Comparison of ENCODE assay signal across 32 cellular contexts in the genomic region with DNA sequence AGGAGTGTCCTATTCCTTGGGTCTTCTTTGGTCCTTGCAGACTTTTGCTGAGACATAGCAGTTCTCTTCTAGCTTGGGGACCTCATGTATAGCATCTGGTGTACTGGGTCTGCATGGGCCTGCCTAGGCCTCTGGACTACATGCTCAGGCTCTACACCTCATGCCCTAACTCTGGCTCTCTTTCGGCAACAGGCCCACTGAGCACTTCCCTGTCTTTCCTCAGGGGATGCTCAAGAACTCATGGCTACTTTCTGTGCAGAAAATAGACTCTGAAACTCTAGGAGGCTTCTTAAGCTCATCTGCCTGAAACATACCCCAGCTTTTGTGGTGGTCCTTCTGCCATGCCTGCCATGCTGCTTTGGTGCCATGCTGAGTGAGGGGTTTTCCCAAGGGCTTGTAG.
"Had no signal": no experiment of that assay in that cellular context is flagged by ENCODE, and none has a peak within 500 bp of the region (broad histone marks: within the 10 kb centered on the region; RNA-seq: fewer than 3 reads in every experiment).

No MANE protein-coding gene starts in this region.

- H3K9me3 Mint-ChIP-seq: activated CD4-positive, alpha-beta memory T cell treated with anti-CD3 and anti-CD28 coated beads for 36 hours; activated CD4-positive, alpha-beta T cell treated with anti-CD3 and anti-CD28 coated beads, Interleukin-2, amount 10 ng/mL, durations not matched to agents 24 days and 14 days; activated T-cell treated with anti-CD3 and anti-CD28 coated beads, Interleukin-2, amount 50 U/mL, for 24 hours; activated T-cell treated with anti-CD3 and anti-CD28 coated beads, Interleukin-2, amount 50 U/mL, for 72 hours; effector memory CD8-positive, alpha-beta T cell; T-helper 2 cell treated with Interferon-gamma antibody and Interleukin-4, amounts not matched to agents 5 μg/mL and 100 μg/mL, for 36 hours had no signal

- H3K27ac Mint-ChIP-seq: activated CD4-positive, alpha-beta memory T cell treated with anti-CD3 and anti-CD28 coated beads for 36 hours; activated CD4-positive, alpha-beta T cell treated with anti-CD3 and anti-CD28 coated beads for 36 hours; activated CD4-positive, alpha-beta T cell treated with anti-CD3 and anti-CD28 coated beads, Interleukin-2, amount 10 ng/mL, durations not matched to agents 24 days and 14 days; activated CD8-positive, alpha-beta memory T cell treated with anti-CD3 and anti-CD28 coated beads, Interleukin-2, amount 10 ng/mL, durations not matched to agents 7 days and 5 days; activated CD8-positive, alpha-beta T cell treated with anti-CD3 and anti-CD28 coated beads, Interleukin-2, amount 10 ng/mL, durations not matched to agents 7 days and 5 days; activated naive CD8-positive, alpha-beta T cell; activated T-cell treated with anti-CD3 and anti-CD28 coated beads, Interleukin-2, amount 50 U/mL, for 24 hours; activated T-cell treated with anti-CD3 and anti-CD28 coated beads, Interleukin-2, amount 50 U/mL, for 72 hours; effector memory CD8-positive, alpha-beta T cell; T-helper 17 cell; T-helper 2 cell treated with Interferon-gamma antibody and Interleukin-4, amounts not matched to agents 5 μg/mL and 100 μg/mL, for 36 hours had no signal

- H3K4me3 Mint-ChIP-seq: activated CD4-positive, alpha-beta memory T cell treated with anti-CD3 and anti-CD28 coated beads for 36 hours; activated CD4-positive, alpha-beta T cell treated with anti-CD3 and anti-CD28 coated beads for 36 hours; activated CD4-positive, alpha-beta T cell treated with anti-CD3 and anti-CD28 coated beads, Interleukin-2, amount 10 ng/mL, durations not matched to agents 24 days and 14 days; activated CD8-positive, alpha-beta memory T cell treated with anti-CD3 and anti-CD28 coated beads, Interleukin-2, amount 10 ng/mL, durations not matched to agents 7 days and 5 days; activated CD8-positive, alpha-beta T cell treated with anti-CD3 and anti-CD28 coated beads, Interleukin-2, amount 10 ng/mL, durations not matched to agents 7 days and 5 days; activated naive CD8-positive, alpha-beta T cell; activated T-cell treated with anti-CD3 and anti-CD28 coated beads, Interleukin-2, amount 50 U/mL, for 24 hours; activated T-cell treated with anti-CD3 and anti-CD28 coated beads, Interleukin-2, amount 50 U/mL, for 72 hours; effector memory CD8-positive, alpha-beta T cell; T-helper 17 cell; T-helper 2 cell treated with Interferon-gamma antibody and Interleukin-4, amounts not matched to agents 5 μg/mL and 100 μg/mL, for 36 hours had no signal

- H3K27me3 Mint-ChIP-seq: activated CD4-positive, alpha-beta memory T cell treated with anti-CD3 and anti-CD28 coated beads for 36 hours had no signal

- ATAC-seq: activated CD4-positive, alpha-beta T cell treated with anti-CD3 and anti-CD28 coated beads for 36 hours; activated CD8-positive, alpha-beta memory T cell treated with anti-CD3 and anti-CD28 coated beads, Interleukin-2, amount 10 ng/mL, durations not matched to agents 7 days and 5 days; activated CD8-positive, alpha-beta T cell treated with anti-CD3 and anti-CD28 coated beads, Interleukin-2, amount 10 ng/mL, durations not matched to agents 7 days and 5 days; activated T-cell treated with anti-CD3 and anti-CD28 coated beads, Interleukin-2, amount 50 U/mL, for 72 hours; body of pancreas; effector memory CD8-positive, alpha-beta T cell; foreskin keratinocyte; gastrocnemius medialis; T-helper 17 cell had no signal

- H3K36me3 Mint-ChIP-seq: activated CD4-positive, alpha-beta memory T cell treated with anti-CD3 and anti-CD28 coated beads for 36 hours; activated CD8-positive, alpha-beta memory T cell treated with anti-CD3 and anti-CD28 coated beads, Interleukin-2, amount 10 ng/mL, durations not matched to agents 7 days and 5 days; activated naive CD8-positive, alpha-beta T cell had no signal

- H3K4me1 Mint-ChIP-seq: activated CD4-positive, alpha-beta T cell treated with anti-CD3 and anti-CD28 coated beads for 36 hours; activated CD4-positive, alpha-beta T cell treated with anti-CD3 and anti-CD28 coated beads, Interleukin-2, amount 10 ng/mL, durations not matched to agents 24 days and 14 days; activated CD8-positive, alpha-beta memory T cell treated with anti-CD3 and anti-CD28 coated beads, Interleukin-2, amount 10 ng/mL, durations not matched to agents 7 days and 5 days had no signal

- DNase-seq: activated CD4-positive, alpha-beta memory T cell treated with anti-CD3 and anti-CD28 coated beads for 36 hours; activated CD4-positive, alpha-beta T cell treated with anti-CD3 and anti-CD28 coated beads for 36 hours; activated CD4-positive, alpha-beta T cell treated with anti-CD3 and anti-CD28 coated beads, Interleukin-2, amount 10 ng/mL, durations not matched to agents 24 days and 14 days; activated CD4-positive, CD25-positive, alpha-beta regulatory T cell; activated CD4-positive, CD25-positive, alpha-beta regulatory T cell treated with anti-CD3 and anti-CD28 coated beads, Interleukin-2, amount 50 U/mL, for 72 hours; activated CD8-positive, alpha-beta memory T cell treated with anti-CD3 and anti-CD28 coated beads, Interleukin-2, amount 10 ng/mL, durations not matched to agents 7 days and 5 days; activated CD8-positive, alpha-beta memory T cell treated with anti-CD3 and anti-CD28 coated beads, Interleukin-2, amount 50 U/mL, for 4 hours; activated CD8-positive, alpha-beta T cell treated with anti-CD3 and anti-CD28 coated beads, Interleukin-2, amount 10 ng/mL, durations not matched to agents 7 days and 5 days; activated effector memory CD4-positive, alpha-beta T cell treated with Interleukin-2 at 50 U/mL for 16 hours; activated gamma-delta T cell treated with Interleukin-2 at 50 U/mL for 16 hours; activated naive CD4-positive, alpha-beta T cell treated with anti-CD3 and anti-CD28 coated beads, Interleukin-2, amount 50 U/mL, for 16 hours; activated naive CD4-positive, alpha-beta T cell treated with Interleukin-2 at 50 U/mL for 16 hours; activated T-cell treated with anti-CD3 and anti-CD28 coated beads, Interleukin-2, amount 50 U/mL, for 24 hours; activated T-cell treated with anti-CD3 and anti-CD28 coated beads, Interleukin-2, amount 50 U/mL, for 72 hours; adrenal gland; amygdala; aorta; body of pancreas; cortex of kidney; dermis blood vessel endothelial cell; effector CD4-positive, alpha-beta T cell; effector memory CD8-positive, alpha-beta T cell; erythroblast; foreskin keratinocyte; gastrocnemius medialis; glutamatergic neuron; T-helper 1 cell; T-helper 17 cell; T1000; WERI-Rb-1 had no signal
